1 cellular context compared by ENCODE assay signal in the genomic region with DNA sequence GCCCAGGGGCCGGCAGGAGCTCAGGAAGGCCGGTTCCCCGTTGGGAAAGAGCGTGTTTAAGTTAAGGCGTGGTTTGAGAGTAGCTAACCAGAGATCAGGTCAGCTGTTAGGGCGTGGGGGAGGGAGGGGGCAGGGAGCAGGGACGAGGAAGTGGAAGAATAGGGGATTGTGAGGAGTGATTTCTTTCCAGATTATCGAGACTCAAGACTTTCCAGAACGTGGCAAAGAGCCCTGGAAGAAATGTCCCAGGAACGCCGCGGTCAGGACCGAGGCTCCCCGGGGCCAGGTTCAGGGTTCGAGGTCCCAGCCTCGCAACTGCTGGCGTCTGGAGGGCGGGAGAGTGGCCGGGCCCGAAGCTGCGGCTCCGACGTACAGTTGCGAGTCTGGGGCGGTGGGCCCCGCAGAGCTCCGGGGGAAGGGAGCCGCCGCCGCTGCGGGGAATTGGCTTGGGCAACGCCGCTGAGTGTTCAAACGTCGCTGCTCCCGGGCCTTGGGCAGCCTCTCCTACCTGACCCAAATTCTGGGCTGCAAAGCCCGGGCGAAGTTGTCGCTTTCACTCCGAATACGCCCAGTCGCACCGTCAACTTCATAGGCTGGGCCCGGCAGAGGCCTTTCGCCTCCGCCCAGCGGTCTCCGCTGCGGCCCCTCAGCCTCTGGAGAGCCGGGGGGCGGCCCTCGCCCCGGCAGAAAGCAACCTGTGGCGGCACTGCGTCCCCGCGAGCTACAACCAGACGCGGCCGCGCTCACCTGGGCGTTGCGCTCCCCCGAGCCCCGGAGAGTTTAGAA.
TF ChIP-seq lines count a peak whose summit lies in the region.

No MANE protein-coding gene starts in this region.

TF ChIP-seq in GM12878, 131 proteins besides CTCF, POLR2A, EP300 and RAD21:
- TF ChIP-seq, protein P1, sequence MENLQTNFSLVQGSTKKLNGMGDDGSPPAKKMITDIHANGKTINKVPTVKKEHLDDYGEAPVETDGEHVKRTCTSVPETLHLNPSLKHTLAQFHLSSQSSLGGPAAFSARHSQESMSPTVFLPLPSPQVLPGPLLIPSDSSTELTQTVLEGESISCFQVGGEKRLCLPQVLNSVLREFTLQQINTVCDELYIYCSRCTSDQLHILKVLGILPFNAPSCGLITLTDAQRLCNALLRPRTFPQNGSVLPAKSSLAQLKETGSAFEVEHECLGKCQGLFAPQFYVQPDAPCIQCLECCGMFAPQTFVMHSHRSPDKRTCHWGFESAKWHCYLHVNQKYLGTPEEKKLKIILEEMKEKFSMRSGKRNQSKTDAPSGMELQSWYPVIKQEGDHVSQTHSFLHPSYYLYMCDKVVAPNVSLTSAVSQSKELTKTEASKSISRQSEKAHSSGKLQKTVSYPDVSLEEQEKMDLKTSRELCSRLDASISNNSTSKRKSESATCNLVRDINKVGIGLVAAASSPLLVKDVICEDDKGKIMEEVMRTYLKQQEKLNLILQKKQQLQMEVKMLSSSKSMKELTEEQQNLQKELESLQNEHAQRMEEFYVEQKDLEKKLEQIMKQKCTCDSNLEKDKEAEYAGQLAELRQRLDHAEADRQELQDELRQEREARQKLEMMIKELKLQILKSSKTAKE (IDR thresholded peaks at IDR 0.05; ENCODE audit: low read depth, poor library complexity, severe bottlenecking), result no peak
- TF ChIP-seq SUZ12 (IDR thresholded peaks at IDR 0.05; ENCODE audit: unreplicated experiment), result peak; percentile 18
